In genomic region chr19:47036233-47036651, GRCh38 we compare ENCODE assay signal across 2 cellular contexts.
A peak's percentile ranks its signal among the peaks of the same experiment; 100 is the strongest.
TF ChIP-seq lines count a peak whose summit lies in the region.

No MANE protein-coding gene starts in this region.

TF ChIP-seq in K562, 482 proteins besides CTCF, POLR2A, EP300 and RAD21 (continued from another document):
- TF ChIP-seq NCOA1 (IDR thresholded peaks at IDR 0.05; ENCODE audit: low read depth): 0 out of 2 replicates have a peak, but pooled peaks have one; percentile 6
- 0 out of 2 replicates have a peak, but pooled peaks have one; percentile 11 for TF ChIP-seq NBN (IDR thresholded peaks at IDR 0.05; ENCODE audit: low read depth)
- no peak for TF ChIP-seq CREB3L1 (IDR thresholded peaks at IDR 0.05; ENCODE audit: borderline replicate concordance, low read depth)
- TF ChIP-seq CREB5 (CRISPR knock-in tag; IDR thresholded peaks at IDR 0.05): no peak
- TF ChIP-seq ZFX (CRISPR knock-in tag; IDR thresholded peaks at IDR 0.05): peak; percentile 36; the same call in 1 of the 2 replicates
- peak; percentile 56 for TF ChIP-seq PRDM10 (IDR thresholded peaks at IDR 0.05; ENCODE audit: partially characterized antibody)
- TF ChIP-seq MYC (IDR thresholded peaks at IDR 0.05; ENCODE audit: low read depth, low read length): no peak
- no peak for TF ChIP-seq MYC (CRISPR knock-in tag; IDR thresholded peaks at IDR 0.05; ENCODE audit: borderline replicate concordance, low read depth)
- TF ChIP-seq FOXK1 (CRISPR knock-in tag; IDR thresholded peaks at IDR 0.05; ENCODE audit: borderline replicate concordance): 0 out of 2 replicates have a peak, but pooled peaks have one; percentile 27

TF ChIP-seq in liver, 16 proteins besides CTCF, POLR2A, EP300 and RAD21 (continued from another document):
- TF ChIP-seq TAF1 (conservative IDR thresholded peaks at IDR 0.05): no peak
- no peak for TF ChIP-seq FOXA1 (IDR thresholded peaks at IDR 0.05)
- no peak for TF ChIP-seq GABPA (IDR thresholded peaks at IDR 0.05 in 1 of 2, conservative IDR thresholded peaks at IDR 0.05 in 1 of 2)
